Comparison of ENCODE assay signal across 25 cellular contexts in the genomic region with DNA sequence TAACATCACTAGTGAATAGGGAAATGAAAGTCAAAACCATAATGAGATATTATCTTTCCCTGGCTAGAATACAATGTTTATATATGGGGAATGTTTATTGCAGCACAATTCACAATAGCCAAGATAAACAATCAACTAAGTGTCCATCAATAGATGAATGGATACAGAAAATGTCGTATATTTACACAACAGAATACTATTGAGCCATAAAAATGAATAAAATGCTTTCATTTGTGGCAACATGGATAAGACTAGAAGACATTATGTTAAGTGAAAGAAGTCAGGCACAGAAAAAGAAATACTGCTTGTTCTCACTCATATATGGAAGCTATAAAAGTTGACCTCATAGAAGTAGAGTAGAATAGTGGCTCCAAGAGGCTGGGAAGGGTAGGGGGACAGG.
"Had no signal": no experiment of that assay in that cellular context is flagged by ENCODE, and none has a peak within 500 bp of the region (broad histone marks: within the 10 kb centered on the region; RNA-seq: fewer than 3 reads in every experiment).

No MANE protein-coding gene starts in this region.

- H3K4me3 Mint-ChIP-seq: mesothelial cell of epicardium; naive B cell; natural killer cell treated with Interleukin-12 subunit alpha and Interleukin-12 subunit beta and Interleukin-15 and Interleukin-18, amount 100 ng/mL, for 72 hours; neural progenitor cell; stimulated activated naive B cell treated with anti-CD40 and anti-IgM and Interleukin-4, amounts not matched to agents 10 μg/mL and 1 μg/mL and 100 μg/mL, for 72 hours; stimulated activated naive CD8-positive, alpha-beta T cell treated with anti-CD3 and anti-CD28 coated beads, Interleukin-15, Interleukin-2, amounts not matched to agents 100 ng/mL and 50 ng/mL, for 24 hours had no signal

- H3K4me1 Mint-ChIP-seq: mesothelial cell of epicardium, naive B cell, neural progenitor cell had no signal

- H3K27me3 Mint-ChIP-seq: progenitor cell of endocrine pancreas; stimulated activated naive B cell treated with anti-CD40 and anti-IgM and Interleukin-4, amounts not matched to agents 10 μg/mL and 1 μg/mL and 100 μg/mL, for 72 hours; stimulated activated naive CD8-positive, alpha-beta T cell treated with anti-CD3 and anti-CD28 coated beads, Interleukin-15, Interleukin-2, amounts not matched to agents 100 ng/mL and 50 ng/mL, for 24 hours had no signal

- H3K27ac ChIP-seq: coronary artery, esophagus squamous epithelium, gastrocnemius medialis, left lung, neural progenitor cell, parathyroid adenoma, right lobe of liver, thoracic aorta, tibial nerve, upper lobe of left lung had no signal

- DNase-seq: dermis blood vessel endothelial cell; effector memory CD4-positive, alpha-beta T cell; esophagus squamous epithelium; gastrocnemius medialis; head of caudate nucleus; kidney; left lung; mesenchymal stem cell; mucosa of descending colon; naive B cell; right lobe of liver; small intestine; stimulated activated CD4-positive, alpha-beta T cell treated with anti-CD3 and anti-CD28 coated beads, Interleukin-15, amount 100 ng/mL, for 24 hours; stimulated activated CD4-positive, alpha-beta T cell treated with anti-CD3 and anti-CD28 coated beads, Interleukin-2, amount 100 ng/mL, for 48 hours; stimulated activated naive B cell treated with anti-CD40 and anti-IgM and Interleukin-4, amounts not matched to agents 10 μg/mL and 1 μg/mL and 100 μg/mL, for 72 hours; upper lobe of left lung had no signal

- H3K27ac Mint-ChIP-seq: mesothelial cell of epicardium; natural killer cell treated with Interleukin-12 subunit alpha and Interleukin-12 subunit beta and Interleukin-15 and Interleukin-18, amount 100 ng/mL, for 72 hours; neural progenitor cell; progenitor cell of endocrine pancreas; stimulated activated naive B cell treated with anti-CD40 and anti-IgM and Interleukin-4, amounts not matched to agents 10 μg/mL and 1 μg/mL and 100 μg/mL, for 72 hours; stimulated activated naive CD8-positive, alpha-beta T cell treated with anti-CD3 and anti-CD28 coated beads, Interleukin-15, Interleukin-2, amounts not matched to agents 100 ng/mL and 50 ng/mL, for 24 hours had no signal

- H3K36me3 Mint-ChIP-seq: mesothelial cell of epicardium, neural progenitor cell had no signal
